In the genomic region with DNA sequence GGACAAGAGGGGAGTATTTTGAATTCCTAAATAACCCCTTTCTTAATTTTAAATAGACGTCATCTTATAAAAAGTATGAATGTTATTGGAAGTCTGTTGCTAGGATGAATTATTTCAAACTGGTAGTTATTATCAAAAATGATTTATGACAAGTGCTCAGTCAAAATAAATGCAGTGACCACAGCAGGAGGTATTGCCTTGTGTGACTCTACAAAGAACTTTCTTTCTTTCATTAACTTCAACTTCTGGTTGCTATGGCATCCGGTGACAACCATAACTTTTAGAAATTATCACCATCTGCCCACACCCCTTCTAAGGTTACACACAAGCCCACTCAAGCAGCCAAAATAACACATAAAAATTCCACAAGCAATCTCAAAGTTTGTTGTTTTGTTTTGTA, we compare ENCODE assay signal across 19 cellular contexts.
"Had no signal": no experiment of that assay in that cellular context is flagged by ENCODE, and none has a peak within 500 bp of the region (broad histone marks: within the 10 kb centered on the region; RNA-seq: fewer than 3 reads in every experiment).

No MANE protein-coding gene starts in this region.

- H3K27ac Mint-ChIP-seq: activated CD4-positive, alpha-beta memory T cell treated with anti-CD3 and anti-CD28 coated beads for 36 hours; activated CD8-positive, alpha-beta memory T cell treated with anti-CD3 and anti-CD28 coated beads, Interleukin-2, amount 10 ng/mL, durations not matched to agents 7 days and 5 days; activated naive CD8-positive, alpha-beta T cell; memory B cell; naive thymus-derived CD4-positive, alpha-beta T cell; stimulated activated memory B cell treated with anti-CD40 and anti-IgM and Interleukin-4, amounts not matched to agents 10 μg/mL and 1 μg/mL and 100 μg/mL, for 72 hours; WTC11 had no signal

- H3K27me3 ChIP-seq: gastrocnemius medialis, neutrophil, sigmoid colon had no signal

- H3K27ac ChIP-seq: gastrocnemius medialis, left ventricle myocardium inferior, neutrophil, sigmoid colon, thoracic aorta had no signal

- H3K9me3 ChIP-seq: gastrocnemius medialis, neutrophil, sigmoid colon, thoracic aorta had no signal

- ATAC-seq: activated CD8-positive, alpha-beta memory T cell treated with anti-CD3 and anti-CD28 coated beads, Interleukin-2, amount 10 ng/mL, durations not matched to agents 7 days and 5 days; esophagus mucosa; gastrocnemius medialis; naive thymus-derived CD4-positive, alpha-beta T cell; stimulated activated memory B cell treated with anti-CD40 and anti-IgM and Interleukin-4, amounts not matched to agents 10 μg/mL and 1 μg/mL and 100 μg/mL, for 72 hours; WTC11 had no signal

- H3K4me1 ChIP-seq: gastrocnemius medialis, left ventricle myocardium inferior, sigmoid colon had no signal

- H3K4me3 Mint-ChIP-seq: activated CD4-positive, alpha-beta memory T cell treated with anti-CD3 and anti-CD28 coated beads for 36 hours; activated CD8-positive, alpha-beta memory T cell treated with anti-CD3 and anti-CD28 coated beads, Interleukin-2, amount 10 ng/mL, durations not matched to agents 7 days and 5 days; activated naive CD8-positive, alpha-beta T cell; memory B cell; naive thymus-derived CD4-positive, alpha-beta T cell; stimulated activated memory B cell treated with anti-CD40 and anti-IgM and Interleukin-4, amounts not matched to agents 10 μg/mL and 1 μg/mL and 100 μg/mL, for 72 hours; WTC11 had no signal

- DNase-seq: activated CD4-positive, alpha-beta memory T cell treated with anti-CD3 and anti-CD28 coated beads for 36 hours; activated CD4-positive, alpha-beta T cell treated with anti-CD3 and anti-CD28 coated beads for 4 hours; activated CD8-positive, alpha-beta memory T cell treated with anti-CD3 and anti-CD28 coated beads, Interleukin-2, amount 10 ng/mL, durations not matched to agents 7 days and 5 days; cerebellar nuclear complex; cortex of kidney; gastrocnemius medialis; head of caudate nucleus; kidney; left ventricle myocardium inferior; naive thymus-derived CD4-positive, alpha-beta T cell; sigmoid colon; stimulated activated CD4-positive, alpha-beta T cell treated with anti-CD3 and anti-CD28 coated beads, Interleukin-4, amount 100 ng/mL, for 4 hours had no signal

- H3K4me3 ChIP-seq: gastrocnemius medialis, left ventricle myocardium inferior, sigmoid colon, thoracic aorta had no signal

- H3K27me3 Mint-ChIP-seq: activated CD4-positive, alpha-beta memory T cell treated with anti-CD3 and anti-CD28 coated beads for 36 hours; activated CD8-positive, alpha-beta memory T cell treated with anti-CD3 and anti-CD28 coated beads, Interleukin-2, amount 10 ng/mL, durations not matched to agents 7 days and 5 days; activated naive CD8-positive, alpha-beta T cell; memory B cell; naive thymus-derived CD4-positive, alpha-beta T cell; stimulated activated memory B cell treated with anti-CD40 and anti-IgM and Interleukin-4, amounts not matched to agents 10 μg/mL and 1 μg/mL and 100 μg/mL, for 72 hours had no signal

- H3K36me3 ChIP-seq: gastrocnemius medialis, left ventricle myocardium inferior, sigmoid colon, thoracic aorta had no signal

- H3K9me3 Mint-ChIP-seq: activated CD4-positive, alpha-beta memory T cell treated with anti-CD3 and anti-CD28 coated beads for 36 hours; stimulated activated memory B cell treated with anti-CD40 and anti-IgM and Interleukin-4, amounts not matched to agents 10 μg/mL and 1 μg/mL and 100 μg/mL, for 72 hours; WTC11 had no signal

- H3K36me3 Mint-ChIP-seq: activated CD4-positive, alpha-beta memory T cell treated with anti-CD3 and anti-CD28 coated beads for 36 hours; activated CD8-positive, alpha-beta memory T cell treated with anti-CD3 and anti-CD28 coated beads, Interleukin-2, amount 10 ng/mL, durations not matched to agents 7 days and 5 days; activated naive CD8-positive, alpha-beta T cell; memory B cell; naive thymus-derived CD4-positive, alpha-beta T cell; stimulated activated memory B cell treated with anti-CD40 and anti-IgM and Interleukin-4, amounts not matched to agents 10 μg/mL and 1 μg/mL and 100 μg/mL, for 72 hours; WTC11 had no signal

- H3K4me1 Mint-ChIP-seq: activated CD8-positive, alpha-beta memory T cell treated with anti-CD3 and anti-CD28 coated beads, Interleukin-2, amount 10 ng/mL, durations not matched to agents 7 days and 5 days; memory B cell; naive thymus-derived CD4-positive, alpha-beta T cell; stimulated activated memory B cell treated with anti-CD40 and anti-IgM and Interleukin-4, amounts not matched to agents 10 μg/mL and 1 μg/mL and 100 μg/mL, for 72 hours; WTC11 had no signal
